In genomic region chr1:65417729-65418128, GRCh38 we compare ENCODE assay signal across 26 cellular contexts. TPM values are rescaled to one million over a fixed set of nuclear protein-coding genes. Genes with fewer than 3 reads are reported as not detected.
DNase-seq lines count a peak whose midpoint lies in the region; FAIRE-seq and TF ChIP-seq lines count a peak whose summit lies in the region.
"Had no signal": no experiment of that assay in that cellular context is flagged by ENCODE, and none has a peak within 500 bp of the region (broad histone marks: within the 10 kb centered on the region; RNA-seq: fewer than 3 reads in every experiment).

No MANE protein-coding gene starts in this region.

- TF ChIP-seq CTCF in MCF 10A (IDR thresholded peaks at IDR 0.05; ENCODE audit: unreplicated experiment) = no peak
- TF ChIP-seq CTCF in keratinocyte (optimal IDR thresholded peaks at IDR 0.05 in 1 of 3, IDR thresholded peaks at IDR 0.05 in 1 of 3, conservative IDR thresholded peaks at IDR 0.05 in 1 of 3; ENCODE audit: extremely low read depth in 1 of 3, insufficient read depth in 2 of 3, low read length in 3 of 3) = no peak
- TF ChIP-seq CTCF in HFFc6 (IDR thresholded peaks at IDR 0.05) = no peak
- no peak for TF ChIP-seq CTCF in dorsolateral prefrontal cortex (IDR thresholded peaks at IDR 0.05 in 54 of 56, conservative IDR thresholded peaks at IDR 0.05 in 2 of 56; ENCODE audit: low read depth in 1 of 56, partially characterized antibody in 56 of 56)
- no peak for TF ChIP-seq CTCF in suprapubic skin (IDR thresholded peaks at IDR 0.05)

- H3K9me3 Mint-ChIP-seq in MCF 10A (ENCODE audit: unreplicated experiment) = no peaks in the 10 kb centered on the region
- no peaks in the 10 kb centered on the region for H3K9me3 Mint-ChIP-seq in HFFc6
- H3K9me3 Mint-ChIP-seq: CD4-positive, alpha-beta memory T cell; memory B cell had no signal

- peaks cover 11% of the 10 kb centered on the region for H3K36me3 Mint-ChIP-seq in MCF 10A (ENCODE audit: insufficient read depth, unreplicated experiment)
- H3K36me3 Mint-ChIP-seq in HFFc6 (ENCODE audit: low read depth) = no peaks in the 10 kb centered on the region
- H3K36me3 Mint-ChIP-seq: memory B cell had no signal

- H3K27ac ChIP-seq in HUES48 (ENCODE audit: low read depth, low read length) (peak overlapping the region; percentile 15), keratinocyte (ENCODE audit: control insufficient read depth, insufficient read depth, low read length) (peak overlapping the region; percentile 69), dorsolateral prefrontal cortex (peak overlapping the region in 18 of 59 donors; percentile 5 to 98 (median 20)), suprapubic skin (no peak overlapping the region)
- H3K27ac ChIP-seq: KMS-11, neutrophil, thoracic aorta had no signal

- no peaks in the 10 kb centered on the region for H4K20me1 ChIP-seq in keratinocyte (ENCODE audit: control insufficient read depth, extremely low read depth, insufficient read depth, low read length)

- H3K36me3 ChIP-seq in HUES48 (ENCODE audit: control insufficient read depth, insufficient read depth, low read length) (no peaks in the 10 kb centered on the region), keratinocyte (ENCODE audit: control insufficient read depth in 2 of 2, extremely low read depth in 1 of 2, insufficient read depth in 2 of 2, low read length in 2 of 2) (no peaks in the 10 kb centered on the region), suprapubic skin (no peaks in the 10 kb centered on the region)
- H3K36me3 ChIP-seq: neutrophil, thoracic aorta had no signal

- BruUV-seq in MCF 10A (replicated peaks; lab: Mats Ljungman, UMichigan) = no TSS peak

- no peak for TF ChIP-seq POLR2A in suprapubic skin (IDR thresholded peaks at IDR 0.05)

- peaks cover 31% of the 10 kb centered on the region for H3K4me1 ChIP-seq in HUES48 (ENCODE audit: control insufficient read depth, insufficient read depth, low read length)
- H3K4me1 ChIP-seq in keratinocyte (ENCODE audit: control insufficient read depth, extremely low read depth, insufficient read depth, low read length) = peaks cover 40% of the 10 kb centered on the region
- H3K4me1 ChIP-seq in suprapubic skin = peaks cover 17% of the 10 kb centered on the region

- FAIRE-seq in keratinocyte (lab: Jason Lieb, UNC) = peak; percentile 39
- FAIRE-seq: astrocyte, GM19239 had no signal

- H3K9ac ChIP-seq in HUES48 (ENCODE audit: low read depth, low read length) = no peak overlapping the region
- peak overlapping the region; percentile 29 for H3K9ac ChIP-seq in keratinocyte (ENCODE audit: control insufficient read depth, extremely low read depth, insufficient read depth, low read length)
- H3K9ac ChIP-seq: KMS-11 had no signal

- peak overlapping the region; percentile 79 for H2AFZ ChIP-seq in keratinocyte (ENCODE audit: control insufficient read depth, low read length)

- intact Hi-C loops in MCF 10A (cut with micrococcal nuclease) = no loop called here
- intact Hi-C loops in dorsolateral prefrontal cortex (cut with DNase I) = loop anchor here in 1 of 2 donors (10.0 kb wide), 1 partner anchor 113 kb away; the partner anchor contains the start of gene DNAJC6

- no peak for TF ChIP-seq EP300 in suprapubic skin (IDR thresholded peaks at IDR 0.05)

- H3K9me3 ChIP-seq in HUES48 (ENCODE audit: control insufficient read depth, insufficient read depth, low read length) (no peaks in the 10 kb centered on the region; the same call in 1 of the 2 replicates), keratinocyte (ENCODE audit: control insufficient read depth, low read depth, low read length) (no peaks in the 10 kb centered on the region), suprapubic skin (no peaks in the 10 kb centered on the region)
- H3K9me3 ChIP-seq: neutrophil, thoracic aorta had no signal

- H3K4me3 Mint-ChIP-seq in MCF 10A (ENCODE audit: unreplicated experiment) = peak overlapping the region; percentile 30
- no peak overlapping the region; the same call in 1 of the 2 replicates for H3K4me3 Mint-ChIP-seq in HFFc6
- H3K4me3 Mint-ChIP-seq: memory B cell had no signal

- peak overlapping the region; percentile 82 for H3K4me2 ChIP-seq in keratinocyte (ENCODE audit: control insufficient read depth, extremely low read depth, insufficient read depth, low read depth, low read length)
- H3K4me2 ChIP-seq: KMS-11 had no signal

- DNase-seq in MCF 10A (ENCODE audit: unreplicated experiment) (no peak), keratinocyte (ENCODE audit: low read depth, low spot score) (no peak), renal cortical epithelial cell (ENCODE audit: low read depth) (peak; percentile 93), HFFc6 (no peak), dorsolateral prefrontal cortex (no peak), NCI-H1930 (lab: John Stamatoyannopoulos, UW) (no peak), suprapubic skin (ENCODE audit: low spot score in 2 of 2) (no peak)
- DNase-seq: activated effector memory CD4-positive, alpha-beta T cell treated with anti-CD3 and anti-CD28 coated beads, Interleukin-2, amount 50 U/mL, for 16 hours; activated T-cell treated with anti-CD3 and anti-CD28 coated beads, Interleukin-2, amount 50 U/mL, for 1 hour; CD4-positive, alpha-beta memory T cell; cerebellar nuclear complex; head of caudate nucleus; left colon; NCI-H1436; NCI-H2107; NCI-H446; NCI-H774; stimulated activated naive CD8-positive, alpha-beta T cell treated with anti-CD3 and anti-CD28 coated beads, Interleukin-15, Interleukin-2, amounts not matched to agents 100 U/mL and 50 U/mL, for 24 hours; T-helper 2 cell had no signal

- H3K4me1 Mint-ChIP-seq in MCF 10A (ENCODE audit: insufficient read depth, unreplicated experiment) (peaks cover 28% of the 10 kb centered on the region), HFFc6 (ENCODE audit: low read depth) (peaks cover 47% of the 10 kb centered on the region)

- CTCF ChIA-PET in MCF 10A (lab: Yijun Ruan, JAX) = interaction anchor here (0.5 to 1.9 kb wide), 12 partner anchors 12 to 202 kb away, joined by 3 to 7 read pairs (median 4); no protein-coding TSS in a partner anchor

- H3K79me2 ChIP-seq in keratinocyte (ENCODE audit: control insufficient read depth, insufficient read depth, low read length) = peaks cover 20% of the 10 kb centered on the region

- H3K27me3 Mint-ChIP-seq in MCF 10A (ENCODE audit: insufficient read depth, unreplicated experiment) = no peaks in the 10 kb centered on the region
- H3K27me3 Mint-ChIP-seq in HFFc6 (ENCODE audit: insufficient read depth) = no peaks in the 10 kb centered on the region; the same call in 1 of the 2 replicates

- 45% methylated on average over 2 of the region's 2 CpGs for WGBS in suprapubic skin

- H3K4me3 ChIP-seq in HUES48 (ENCODE audit: low read depth, low read length) (no peak overlapping the region), keratinocyte (ENCODE audit: control insufficient read depth in 2 of 3, extremely low read depth in 1 of 3, insufficient read depth in 2 of 3, low read depth in 1 of 3, low read length in 3 of 3) (peak overlapping the region in 2 of 3 experiments; percentile 46 to 48), dorsolateral prefrontal cortex (no peak overlapping the region), suprapubic skin (no peak overlapping the region)
- H3K4me3 ChIP-seq: thoracic aorta had no signal

- H3K9me1 ChIP-seq in keratinocyte (ENCODE audit: control insufficient read depth, extremely low read depth, insufficient read depth, low read length) = no peaks in the 10 kb centered on the region

- H3K27ac Mint-ChIP-seq in MCF 10A (ENCODE audit: low read depth, unreplicated experiment) (no peak overlapping the region), HFFc6 (no peak overlapping the region; the same call in 1 of the 2 replicates)
- H3K27ac Mint-ChIP-seq: CD4-positive, alpha-beta memory T cell; memory B cell had no signal

- H3K27me3 ChIP-seq in HUES48 (ENCODE audit: control insufficient read depth, insufficient read depth, low read length) (no peaks in the 10 kb centered on the region), keratinocyte (ENCODE audit: control insufficient read depth, extremely low read depth, insufficient read depth, low read length) (no peaks in the 10 kb centered on the region), dorsolateral prefrontal cortex (no peaks in the 10 kb centered on the region), suprapubic skin (no peaks in the 10 kb centered on the region)

- dilution Hi-C loops in keratinocyte (cut with MboI; ENCODE audit: extremely low pct_ligation_motif_present, low sequenced_read_pairs) = no loop called here

- POLR2A ChIA-PET in MCF 10A (lab: Yijun Ruan, JAX) = interaction anchor here (0.7 to 8.2 kb wide), 14 partner anchors 8 to 352 kb away, joined by 3 to 144 read pairs (median 4); no protein-coding TSS in a partner anchor

RNA-seq across cellular contexts. Expression of gene LEPR, which starts 2.7 kb away (rescaled TPM):
- total RNA-seq in MCF 10A (2022) (12.2 and 16.6 TPM in 2 replicates), renal cortical epithelial cell (51.1 and 128 TPM in 2 replicates), dorsolateral prefrontal cortex (10 to 100 TPM in 48 of 120 experiments, 1 to 10 TPM in 72; 3.9 to 33.4 (median 9.2) TPM), suprapubic skin (10 to 100 TPM in 1 of 4 donors, 1 to 10 TPM in 3; 3.9 to 12.4 (median 6.7) TPM)
- 2.8 to 6.5 TPM (median 5.5 TPM) in 3 replicates for polyA plus RNA-seq in keratinocyte
- polyA plus RNA-seq in keratinocyte (2011; ENCODE audit: low read depth) = 3.7 TPM
- 3.1 and 7.7 TPM in 2 replicates for polyA plus RNA-seq in keratinocyte (2011; cell fraction: cytosol; rRNA removed)
- polyA plus RNA-seq in keratinocyte (2011; cell fraction: nucleus; rRNA removed) = 5.0 and 5.5 TPM in 2 replicates
- polyA plus RNA-seq in keratinocyte (2012; ENCODE audit: low replicate concordance) = 2.9 and 8.6 TPM in 2 replicates
- polyA minus RNA-seq in keratinocyte = 1.0 to 10.7 TPM (median 9.5 TPM) in 3 replicates
- 5.8 TPM for polyA minus RNA-seq in keratinocyte (2011; cell fraction: cytosol; rRNA and poly(A)+ RNA removed)
- 4.0 and 9.2 TPM in 2 replicates for polyA minus RNA-seq in keratinocyte (2011; cell fraction: nucleus; rRNA and poly(A)+ RNA removed)
- 10 to 100 TPM; 13.5 to 24.8 (median 15.4) TPM for total RNA-seq in HFFc6 (2021; fragmentation: NEBNext Ultra II Directional; extraction: Animal tissue kit (Norgen Biotek cat#: 25700))

RNA-seq across cellular contexts. Expression of gene LEPROT, which starts 2.7 kb away (rescaled TPM):
- total RNA-seq in MCF 10A (2022) (63.1 and 66.9 TPM in 2 replicates), renal cortical epithelial cell (111 and 217 TPM in 2 replicates), dorsolateral prefrontal cortex (10 to 100 TPM; 20.6 to 68.1 (median 34.2) TPM), suprapubic skin (10 to 100 TPM; 34.6 to 52.4 (median 44.2) TPM)
- 54.7 to 83.1 TPM (median 82.5 TPM) in 3 replicates for polyA plus RNA-seq in keratinocyte
- 56.6 TPM for polyA plus RNA-seq in keratinocyte (2011; ENCODE audit: low read depth)
- polyA plus RNA-seq in keratinocyte (2011; cell fraction: cytosol; rRNA removed) = 40.5 and 68.4 TPM in 2 replicates
- 96.3 and 122 TPM in 2 replicates for polyA plus RNA-seq in keratinocyte (2011; cell fraction: nucleus; rRNA removed)
- polyA plus RNA-seq in keratinocyte (2012; ENCODE audit: low replicate concordance) = 45.9 and 47.8 TPM in 2 replicates
- 29.7 to 70.9 TPM (median 68.1 TPM) in 3 replicates for polyA minus RNA-seq in keratinocyte
- 44.3 TPM for polyA minus RNA-seq in keratinocyte (2011; cell fraction: cytosol; rRNA and poly(A)+ RNA removed)
- 58.5 and 96.5 TPM in 2 replicates for polyA minus RNA-seq in keratinocyte (2011; cell fraction: nucleus; rRNA and poly(A)+ RNA removed)
- 100 to 1,000 TPM; 100 to 124 (median 108) TPM for total RNA-seq in HFFc6 (2021; fragmentation: NEBNext Ultra II Directional; extraction: Animal tissue kit (Norgen Biotek cat#: 25700))

Comparison
In these comparisons a context has a peak if more than half of its experiments do, and no peak if none do; other contexts are left out.
1. H3K4me3 ChIP-seq: peak in keratinocyte (2 of 3); none in HUES48 (single experiment), dorsolateral prefrontal cortex (0 of 59) and suprapubic skin (single experiment).